ENCODE assay signal across 11 cellular contexts in genomic region chr2:207869784-207870778, GRCh38.
DNase-seq lines count a peak whose midpoint lies in the region; ATAC-seq and TF ChIP-seq lines count a peak whose summit lies in the region.
"Had no signal": no experiment of that assay in that cellular context is flagged by ENCODE, and none has a peak within 500 bp of the region (broad histone marks: within the 10 kb centered on the region; RNA-seq: fewer than 3 reads in every experiment).

No MANE protein-coding gene starts in this region.

- no peak overlapping the region for H3K4ac ChIP-seq in mesendoderm (ENCODE audit: low read depth, low read length)

- no peaks in the 10 kb centered on the region for H3K79me1 ChIP-seq in mesendoderm (ENCODE audit: low read length)

- H3K18ac ChIP-seq in mesendoderm (ENCODE audit: low read length): peak overlapping the region; percentile 47

- no peak overlapping the region for H4K8ac ChIP-seq in mesendoderm (ENCODE audit: low read depth, low read length)

- ATAC-seq in HG03175 (IDR thresholded peaks at IDR 0.05; ENCODE audit: unreplicated experiment) (peak; percentile 49), Right ventricle myocardium superior (ENCODE audit: poor library complexity) (no peak), GM19467 (IDR thresholded peaks at IDR 0.05; ENCODE audit: unreplicated experiment) (no peak)

- H3K27ac ChIP-seq in mesendoderm (ENCODE audit: low read depth, low read length): no peak overlapping the region
- H3K27ac ChIP-seq: tibial nerve had no signal

- H2BK120ac ChIP-seq in mesendoderm (ENCODE audit: low read depth, low read length): no peak overlapping the region

- H3K4me3 ChIP-seq in astrocyte of the cerebellum (ENCODE audit: low read depth, low read length) (no peak overlapping the region), mesendoderm (ENCODE audit: low read length) (no peak overlapping the region)
- H3K4me3 ChIP-seq: tibial nerve had no signal

- H3K79me2 ChIP-seq in mesendoderm (ENCODE audit: control insufficient read depth, insufficient read depth, low read length): no peaks in the 10 kb centered on the region

- no peak overlapping the region for H3K4me2 ChIP-seq in mesendoderm (ENCODE audit: low read length)

- WGBS in mesendoderm (ENCODE audit: extremely low coverage, insufficient coverage, low lambda C conversion rate): 100% methylated on average over 1 of the region's 7 CpGs

- TF ChIP-seq CTCF in astrocyte of the cerebellum (IDR thresholded peaks at IDR 0.05; ENCODE audit: low read depth, low read length, missing control alignments): no peak

- H2BK15ac ChIP-seq in mesendoderm (replicated peaks; ENCODE audit: low read depth): peak overlapping the region; percentile 76

- H3K4me1 ChIP-seq in mesendoderm (ENCODE audit: control insufficient read depth, low read depth, low read length): no peaks in the 10 kb centered on the region
- H3K4me1 ChIP-seq: tibial nerve had no signal

- no peak overlapping the region for H2AK5ac ChIP-seq in mesendoderm (ENCODE audit: low read length)

- no peak overlapping the region for H2BK5ac ChIP-seq in mesendoderm (ENCODE audit: low read length)

- H3K23ac ChIP-seq in mesendoderm (ENCODE audit: low read length): no peak overlapping the region

- intact Hi-C loops in Right ventricle myocardium superior (cut with DNase I): no loop called here

- in situ Hi-C loops in astrocyte of the cerebellum (cut with HindIII; ENCODE audit: low sequenced_read_pairs): loop anchor here (5.0 kb wide), 1 partner anchor 47 kb away; no protein-coding TSS in a partner anchor

- no peaks in the 10 kb centered on the region for H3K36me3 ChIP-seq in mesendoderm (ENCODE audit: control insufficient read depth, insufficient read depth, low read length)
- H3K36me3 ChIP-seq: tibial nerve had no signal

- no peaks in the 10 kb centered on the region for H3K27me3 ChIP-seq in mesendoderm (ENCODE audit: insufficient read depth, low read length, poor library complexity)
- H3K27me3 ChIP-seq: tibial nerve had no signal

- no peak overlapping the region for H3K56ac ChIP-seq in mesendoderm (ENCODE audit: low read length)

- no peak overlapping the region for H4K5ac ChIP-seq in mesendoderm (ENCODE audit: low read length)

- peak; percentile 73 for DNase-seq in GM04503 (ENCODE audit: low read depth)
- DNase-seq in astrocyte of the cerebellum (ENCODE audit: low read depth): peak; percentile 65
- DNase-seq in mesendoderm: no peak
- no peak for DNase-seq in NCI-H2196 treated with DMSO at 0.1 percent for 48 hours (lab: John Stamatoyannopoulos, UW; ENCODE audit: unreplicated experiment)
- DNase-seq in Right ventricle myocardium superior: no peak
- no peak for DNase-seq in stimulated activated CD8-positive, alpha-beta memory T cell treated with anti-CD3 and anti-CD28 coated beads, Interleukin-4, amount 100 ng/mL, for 48 hours
- DNase-seq: effector CD8-positive, alpha-beta T cell; Karpas-422 had no signal

- no peak overlapping the region for H3K9ac ChIP-seq in mesendoderm (ENCODE audit: low read length)

Comparison
In these comparisons a context has a peak if more than half of its experiments do, and no peak if none do; other contexts are left out.
1. DNase-seq: peak in GM04503 (single experiment) and astrocyte of the cerebellum (single experiment); none in mesendoderm (single experiment), NCI-H2196 treated with DMSO at 0.1 percent for 48 hours (single experiment), Right ventricle myocardium superior (single experiment) and stimulated activated CD8-positive, alpha-beta memory T cell treated with anti-CD3 and anti-CD28 coated beads, Interleukin-4, amount 100 ng/mL, for 48 hours (single experiment).